Comparison of ENCODE assay signal across 12 cellular contexts in the genomic region with DNA sequence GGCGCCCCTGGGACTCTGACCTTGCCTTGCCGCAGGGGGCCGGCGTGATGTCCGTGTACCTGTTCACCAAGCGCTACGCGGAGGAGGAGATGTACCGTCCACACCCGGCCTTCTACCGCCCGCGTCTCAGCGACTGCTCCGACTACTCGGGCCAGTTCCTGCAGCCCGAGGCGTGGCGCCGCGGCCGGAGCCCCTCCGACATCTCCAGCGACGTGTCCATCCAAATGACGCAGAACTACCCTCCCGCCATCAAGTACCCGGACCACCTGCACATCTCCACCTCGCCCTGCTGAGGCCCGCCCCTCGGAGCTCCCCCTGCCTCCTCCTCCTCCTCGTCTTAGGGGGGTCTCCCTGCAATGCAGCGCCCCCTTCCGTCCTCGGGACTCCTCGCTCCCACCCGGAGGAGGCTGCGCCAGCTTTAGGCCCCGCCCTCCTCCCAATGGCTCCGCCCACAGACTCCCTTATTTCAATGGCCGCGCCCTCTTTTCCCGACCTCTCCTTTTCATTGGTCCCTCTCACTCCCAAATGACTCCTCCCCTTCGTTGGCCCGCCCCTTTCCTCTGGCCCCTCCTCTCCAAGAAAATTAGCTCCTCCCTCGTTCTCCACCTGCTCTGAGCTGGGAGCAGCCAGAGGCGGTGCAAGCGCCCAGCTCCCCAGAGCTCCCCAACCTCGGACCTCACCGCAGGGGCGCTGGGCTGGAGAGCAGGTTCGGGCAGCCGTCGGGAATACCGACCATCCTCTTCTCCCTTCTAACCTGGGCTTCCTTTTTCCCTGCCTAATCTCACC. TPM values are rescaled to one million over a fixed set of nuclear protein-coding genes. Genes with fewer than 3 reads are reported as not detected.
A peak's percentile ranks its signal among the peaks of the same experiment; 100 is the strongest.
DNase-seq lines count a peak whose midpoint lies in the region; ATAC-seq and TF ChIP-seq lines count a peak whose summit lies in the region.
"Had no signal": no experiment of that assay in that cellular context is flagged by ENCODE, and none has a peak within 500 bp of the region (broad histone marks: within the 10 kb centered on the region; RNA-seq: fewer than 3 reads in every experiment).

No MANE protein-coding gene starts in this region.

- no peaks in the 10 kb centered on the region for H3K36me3 Mint-ChIP-seq in HFFc6 (ENCODE audit: low read depth)
- no peaks in the 10 kb centered on the region for H3K36me3 Mint-ChIP-seq in activated naive CD8-positive, alpha-beta T cell treated with anti-CD3 and anti-CD28 coated beads, Interleukin-2, amount 50 U/mL, for 24 hours (ENCODE audit: low read depth)

- no peak overlapping the region for H3K4me3 Mint-ChIP-seq in HFFc6
- H3K4me3 Mint-ChIP-seq in activated naive CD8-positive, alpha-beta T cell treated with anti-CD3 and anti-CD28 coated beads, Interleukin-2, amount 50 U/mL, for 24 hours: no peak overlapping the region

- no peak overlapping the region for H3K27ac Mint-ChIP-seq in HFFc6
- H3K27ac Mint-ChIP-seq in activated naive CD8-positive, alpha-beta T cell treated with anti-CD3 and anti-CD28 coated beads, Interleukin-2, amount 50 U/mL, for 24 hours: no peak overlapping the region

- no peaks in the 10 kb centered on the region for H3K9me3 Mint-ChIP-seq in HFFc6
- no peaks in the 10 kb centered on the region for H3K9me3 Mint-ChIP-seq in activated naive CD8-positive, alpha-beta T cell treated with anti-CD3 and anti-CD28 coated beads, Interleukin-2, amount 50 U/mL, for 24 hours

- H3K27me3 Mint-ChIP-seq in HFFc6 (ENCODE audit: insufficient read depth): peaks cover 22% of the 10 kb centered on the region
- H3K27me3 Mint-ChIP-seq in activated naive CD8-positive, alpha-beta T cell treated with anti-CD3 and anti-CD28 coated beads, Interleukin-2, amount 50 U/mL, for 24 hours: peaks cover 58% of the 10 kb centered on the region

- no peak for ATAC-seq in activated naive CD8-positive, alpha-beta T cell treated with anti-CD3 and anti-CD28 coated beads, Interleukin-2, amount 50 U/mL, for 24 hours
- ATAC-seq in left lobe of liver (no peak), HG02973 (IDR thresholded peaks at IDR 0.05; ENCODE audit: unreplicated experiment) (no peak)

- DNase-seq in EL: peak; percentile 29
- DNase-seq in HFFc6: no peak
- DNase-seq in activated naive CD8-positive, alpha-beta T cell treated with anti-CD3 and anti-CD28 coated beads, Interleukin-2, amount 50 U/mL, for 24 hours: peak; percentile 14
- peak; percentile 90 for DNase-seq in islet precursor cell
- no peak for DNase-seq in left lobe of liver (ENCODE audit: low spot score)
- no peak for DNase-seq in C1 segment of cervical spinal cord (lab: John Stamatoyannopoulos, UW)
- no peak for DNase-seq in NK-92 (lab: John Stamatoyannopoulos, UW; ENCODE audit: unreplicated experiment)
- DNase-seq: aorta, GOT3, NCI-H1436 treated with DMSO at 0.1 percent for 48 hours had no signal

- no peaks in the 10 kb centered on the region for H3K4me1 Mint-ChIP-seq in HFFc6 (ENCODE audit: low read depth)
- peaks cover 2% of the 10 kb centered on the region for H3K4me1 Mint-ChIP-seq in activated naive CD8-positive, alpha-beta T cell treated with anti-CD3 and anti-CD28 coated beads, Interleukin-2, amount 50 U/mL, for 24 hours

- peak; percentile 16; the same call in 1 of the 2 replicates for TF ChIP-seq CTCF in HFFc6 (IDR thresholded peaks at IDR 0.05)

RNA-seq across cellular contexts. Expression of gene CACNG8, which starts 20.5 kb away (rescaled TPM):
- total RNA-seq in HFFc6 (2021; fragmentation: NEBNext Ultra II Directional; extraction: Animal tissue kit (Norgen Biotek cat#: 25700)): under 1 TPM; 0.09 to 0.48 (median 0.26) TPM
- not detected for total RNA-seq in left lobe of liver

RNA-seq across cellular contexts. Expression of gene CACNG7, which starts 33.1 kb away (rescaled TPM):
- 1 to 10 TPM in 1 of 6 experiments, under 1 TPM in 5; 0.38 to 1.2 (median 0.70) TPM for total RNA-seq in HFFc6 (2021; fragmentation: NEBNext Ultra II Directional; extraction: Animal tissue kit (Norgen Biotek cat#: 25700))
- total RNA-seq in left lobe of liver: not detected
- total RNA-seq: aorta, renal cortical epithelial cell had no signal

RNA-seq across cellular contexts. Expression of gene CACNG6, which starts 49.2 kb away (rescaled TPM):
- total RNA-seq in HFFc6 (2021; fragmentation: NEBNext Ultra II Directional; extraction: Animal tissue kit (Norgen Biotek cat#: 25700)): not detected
- not detected for total RNA-seq in left lobe of liver
- total RNA-seq: aorta had no signal

Comparison
In these comparisons a context has a peak if more than half of its experiments do, and no peak if none do; other contexts are left out.
1. DNase-seq: peak in EL (single experiment), activated naive CD8-positive, alpha-beta T cell treated with anti-CD3 and anti-CD28 coated beads, Interleukin-2, amount 50 U/mL, for 24 hours (single experiment) and islet precursor cell (single experiment); none in HFFc6 (single experiment), left lobe of liver (single experiment), C1 segment of cervical spinal cord (0 of 14) and NK-92 (single experiment).